In genomic region chr1:54436826-54437225, GRCh38 we compare ENCODE assay signal across 26 cellular contexts. TPM values are rescaled to one million over a fixed set of nuclear protein-coding genes. Genes with fewer than 3 reads are reported as not detected.
A peak's percentile ranks its signal among the peaks of the same experiment; 100 is the strongest.
DNase-seq lines count a peak whose midpoint lies in the region; ATAC-seq, FAIRE-seq and TF ChIP-seq lines count a peak whose summit lies in the region.
"Had no signal": no experiment of that assay in that cellular context is flagged by ENCODE, and none has a peak within 500 bp of the region (broad histone marks: within the 10 kb centered on the region; RNA-seq: fewer than 3 reads in every experiment).

No MANE protein-coding gene starts in this region.

- no peak overlapping the region for H3K9ac ChIP-seq in kidney (ENCODE audit: low read length in 2 of 2)
- H3K9ac ChIP-seq: BLaER1 treated with 17β-estradiol and CSF1 and Interleukin-3, amounts not matched to agents 10 nM and 100 nM had no signal

- TF ChIP-seq POLR2A in transverse colon (IDR thresholded peaks at IDR 0.05), result no peak

- H3K27me3 ChIP-seq in transverse colon, result no peaks in the 10 kb centered on the region
- H3K27me3 ChIP-seq: BE2C; BLaER1 treated with 17β-estradiol and CSF1 and Interleukin-3, amounts not matched to agents 10 nM and 100 nM had no signal

- no peak overlapping the region for H3K4me3 ChIP-seq in kidney (ENCODE audit: low read length in 2 of 2)
- no peak overlapping the region for H3K4me3 ChIP-seq in transverse colon
- H3K4me3 ChIP-seq: A549; BLaER1 treated with 17β-estradiol and CSF1 and Interleukin-3, amounts not matched to agents 10 nM and 100 nM; HAP-1 had no signal

- peak overlapping the region; percentile 9 for H3K27ac Mint-ChIP-seq in central memory CD8-positive, alpha-beta T cell (ENCODE audit: low read depth)
- H3K27ac Mint-ChIP-seq: CD14-positive monocyte; CD4-positive, alpha-beta T cell; HFFc6 had no signal

- no peak overlapping the region for H3K4me3 Mint-ChIP-seq in central memory CD8-positive, alpha-beta T cell
- H3K4me3 Mint-ChIP-seq: CD14-positive monocyte; CD4-positive, alpha-beta T cell; CD8-positive, alpha-beta memory T cell; HFFc6 had no signal

- H3K4me1 ChIP-seq in kidney (ENCODE audit: control insufficient read depth in 1 of 2, insufficient read depth in 1 of 2, low read depth in 1 of 2, low read length in 2 of 2), result no peaks in the 10 kb centered on the region
- no peaks in the 10 kb centered on the region for H3K4me1 ChIP-seq in transverse colon
- H3K4me1 ChIP-seq: A549; BE2C; BLaER1 treated with 17β-estradiol and CSF1 and Interleukin-3, amounts not matched to agents 10 nM and 100 nM; HAP-1 had no signal

- FAIRE-seq in kidney (lab: Jason Lieb, UNC) (no peak), GM19239 (lab: Jason Lieb, UNC) (no peak)
- FAIRE-seq: A549, GM12891, GM18507, H54 had no signal

- WGBS in transverse colon (ENCODE audit: low coverage in 1 of 2), 2 donors, result 62% methylated on average over 5 of the region's 5 CpGs; no CpG with 5 or more reads in 1 of the 2 donors

- H3K36me3 Mint-ChIP-seq in central memory CD8-positive, alpha-beta T cell (ENCODE audit: insufficient read depth), result peaks cover 3% of the 10 kb centered on the region
- H3K36me3 Mint-ChIP-seq: CD14-positive monocyte had no signal

- H3K9me3 ChIP-seq in kidney (ENCODE audit: control insufficient read depth in 1 of 2, low read length in 2 of 2), result no peaks in the 10 kb centered on the region
- H3K9me3 ChIP-seq in transverse colon, result no peaks in the 10 kb centered on the region
- H3K9me3 ChIP-seq: A549; BE2C; BLaER1 treated with 17β-estradiol and CSF1 and Interleukin-3, amounts not matched to agents 10 nM and 100 nM; HAP-1 had no signal

- no peak for DNase-seq in central memory CD8-positive, alpha-beta T cell (ENCODE audit: low spot score in 2 of 2)
- peak; percentile 7 for DNase-seq in kidney
- peak; percentile 28 for DNase-seq in posterior vena cava (ENCODE audit: low spot score)
- peak; percentile 34 for DNase-seq in transverse colon
- DNase-seq in GM19239 (ENCODE audit: insufficient read length, low spot score), result no peak
- DNase-seq in NCI-H1694 (lab: John Stamatoyannopoulos, UW), result no peak
- DNase-seq in COR-L47 (lab: John Stamatoyannopoulos, UW), result no peak
- DNase-seq: 8988T; ACHN; AML-193; BE2C; Calu3; CD4-positive, alpha-beta T cell; CD8-positive, alpha-beta memory T cell; DMS53; DMS79 treated with DMSO at 0.1 percent for 48 hours; GF-D8; GOT3; HFFc6 had no signal

- no peaks in the 10 kb centered on the region for H3K36me3 ChIP-seq in kidney (ENCODE audit: control insufficient read depth in 1 of 2, insufficient read depth in 2 of 2, low read length in 2 of 2)
- H3K36me3 ChIP-seq in transverse colon, result no peaks in the 10 kb centered on the region
- H3K36me3 ChIP-seq: BE2C; BLaER1 treated with 17β-estradiol and CSF1 and Interleukin-3, amounts not matched to agents 10 nM and 100 nM; HAP-1 had no signal

- no peaks in the 10 kb centered on the region for H3K27me3 Mint-ChIP-seq in central memory CD8-positive, alpha-beta T cell
- H3K27me3 Mint-ChIP-seq: CD4-positive, alpha-beta T cell had no signal

- no peak for TF ChIP-seq EP300 in transverse colon (IDR thresholded peaks at IDR 0.05; ENCODE audit: low read depth)

- TF ChIP-seq CTCF in kidney (IDR thresholded peaks at IDR 0.05; ENCODE audit: borderline replicate concordance, extremely low read depth, insufficient read depth) (no peak), transverse colon (IDR thresholded peaks at IDR 0.05) (no peak)

- H3K4me1 Mint-ChIP-seq in central memory CD8-positive, alpha-beta T cell, result no peaks in the 10 kb centered on the region
- H3K4me1 Mint-ChIP-seq: CD14-positive monocyte; CD8-positive, alpha-beta memory T cell had no signal

- in situ Hi-C loops in transverse colon (cut with MboI; ENCODE audit: low pct_ligation_motif_present in 1 of 4, low pct_unique_long_range_greater_than_20kb in 1 of 4, low sequenced_read_pairs in 3 of 4), result no loop called here

- H3K27ac ChIP-seq in kidney (ENCODE audit: low read depth in 2 of 2, low read length in 2 of 2), result no peak overlapping the region
- H3K27ac ChIP-seq in transverse colon, result peak overlapping the region in 1 of 4 donors; percentile 43
- H3K27ac ChIP-seq: A549; BLaER1 treated with 17β-estradiol and CSF1 and Interleukin-3, amounts not matched to agents 10 nM and 100 nM had no signal

- intact Hi-C loops in kidney (cut with DNase I) (no loop called here), posterior vena cava (cut with DNase I) (no loop called here), transverse colon (cut with DNase I; ENCODE audit: low total_unique reads) (no loop called here)

- no peaks in the 10 kb centered on the region for H3K9me3 Mint-ChIP-seq in central memory CD8-positive, alpha-beta T cell
- H3K9me3 Mint-ChIP-seq: CD4-positive, alpha-beta T cell; HFFc6 had no signal

- ATAC-seq in central memory CD8-positive, alpha-beta T cell (replicated peaks; ENCODE audit: extremely low read depth, poor library complexity, severe bottlenecking), result no peak
- ATAC-seq: A549 had no signal

RNA-seq across cellular contexts. Expression of gene SSBP3, which starts 30.6 kb away (rescaled TPM):
- total RNA-seq in kidney, result 49.6 TPM
- 33.3 TPM for polyA plus RNA-seq in kidney (ENCODE audit: insufficient read depth, low read depth, low replicate concordance)
- 10 to 100 TPM; 41.8 to 56.1 TPM for total RNA-seq in posterior vena cava
- 100 to 1,000 TPM in 1 of 4 donors, 10 to 100 TPM in 3; 28.7 to 162 (median 37.0) TPM for total RNA-seq in transverse colon

Comparison
In these comparisons a context has a peak if more than half of its experiments do, and no peak if none do; other contexts are left out.
1. DNase-seq: peak in kidney (single experiment), posterior vena cava (single experiment) and transverse colon (single experiment); none in central memory CD8-positive, alpha-beta T cell (0 of 2), GM19239 (single experiment), NCI-H1694 (single experiment) and COR-L47 (single experiment).